ENCODE assay signal across 9 cellular contexts in genomic region chr1:149631126-149631525, GRCh38. TPM values are rescaled to one million over a fixed set of nuclear protein-coding genes. Genes with fewer than 3 reads are reported as not detected.
"Had no signal": no experiment of that assay in that cellular context is flagged by ENCODE, and none has a peak within 500 bp of the region (broad histone marks: within the 10 kb centered on the region; RNA-seq: fewer than 3 reads in every experiment).

No MANE protein-coding gene starts in this region.

RNA-seq across cellular contexts. Expression of gene PPIAL4C, which starts 47.5 kb away (rescaled TPM):
- total RNA-seq: OCI-LY7, PC-3, PC-9, Peyer's patch, RPMI7951, SJCRH30, SJSA1, SK-MEL-5 had no signal
- polyA plus RNA-seq: SK-N-SH had no signal
